Comparison of ENCODE assay signal across 23 cellular contexts in genomic region chr16:12499032-12499735, GRCh38.
DNase-seq lines count a peak whose midpoint lies in the region; ATAC-seq, FAIRE-seq and TF ChIP-seq lines count a peak whose summit lies in the region.
"Had no signal": no experiment of that assay in that cellular context is flagged by ENCODE, and none has a peak within 500 bp of the region (broad histone marks: within the 10 kb centered on the region; RNA-seq: fewer than 3 reads in every experiment).

No MANE protein-coding gene starts in this region.

- no peak for FAIRE-seq in GM12878 (lab: Jason Lieb, UNC)
- FAIRE-seq: G401.6, GM19239 had no signal

- peaks cover 0 to 2% of the 10 kb centered on the region in 2 donors for H3K27me3 Mint-ChIP-seq in CD8-positive, alpha-beta memory T cell

- intact Hi-C loops in GM12878 (cut with micrococcal nuclease; ENCODE audit: unreplicated experiment) (no loop called here), thyroid gland (cut with DNase I) (no loop called here)

- no peak overlapping the region for H2AFZ ChIP-seq in GM12878 (ENCODE audit: control insufficient read depth, low read depth, low read length)

- peaks cover 0 to 3% of the 10 kb centered on the region in 2 experiments; a peak in 3 of 4 replicates for H3K36me3 ChIP-seq in GM12878 (ENCODE audit: control insufficient read depth in 2 of 2, insufficient read depth in 2 of 2, low read length in 1 of 2)
- no peaks in the 10 kb centered on the region for H3K36me3 ChIP-seq in neutrophil
- H3K36me3 ChIP-seq in thyroid gland: no peaks in the 10 kb centered on the region
- H3K36me3 ChIP-seq in CD8-positive, alpha-beta memory T cell (ENCODE audit: insufficient read depth, low read length): no peaks in the 10 kb centered on the region
- H3K36me3 ChIP-seq: SJSA1 had no signal

- H3K4me2 ChIP-seq in GM12878 (ENCODE audit: control insufficient read depth, insufficient read depth): no peak overlapping the region
- H3K4me2 ChIP-seq: BLaER1 treated with 17β-estradiol and CSF1 and Interleukin-3, amounts not matched to agents 10 nM and 100 nM had no signal

- H3K27ac ChIP-seq in GM12878 (ENCODE audit: control insufficient read depth, insufficient read depth) (no peak overlapping the region), neutrophil (peak overlapping the region; percentile 7), thyroid gland (peak overlapping the region in 2 of 3 donors; percentile 58 to 85)
- H3K27ac ChIP-seq in CD8-positive, alpha-beta memory T cell (ENCODE audit: low read depth, low read length): no peak overlapping the region
- H3K27ac ChIP-seq: 22Rv1; BLaER1 treated with 17β-estradiol and CSF1 and Interleukin-3, amounts not matched to agents 10 nM and 100 nM; SJSA1 had no signal

- in situ Hi-C loops in GM12878 (cut with MboI) (no loop called here), GM13976 (cut with MboI; ENCODE audit: low sequenced_read_pairs, unreplicated experiment) (no loop called here)

- H3K4me1 ChIP-seq in GM12878 (ENCODE audit: control insufficient read depth, insufficient read depth, low read length) (no peaks in the 10 kb centered on the region), neutrophil (ENCODE audit: control insufficient read depth in 1 of 2, insufficient read depth in 1 of 2, low read depth in 1 of 2, low read length in 1 of 2) (peaks cover 28 to 34% of the 10 kb centered on the region in 2 experiments), thyroid gland (peaks cover 18 to 28% of the 10 kb centered on the region in 2 donors)
- no peaks in the 10 kb centered on the region for H3K4me1 ChIP-seq in CD8-positive, alpha-beta memory T cell (ENCODE audit: insufficient read depth, low read length)
- H3K4me1 ChIP-seq: SJSA1 had no signal

- TF ChIP-seq CTCF in GM12878 (IDR thresholded peaks at IDR 0.05 in 2 of 3, conservative IDR thresholded peaks at IDR 0.05 in 1 of 3; ENCODE audit: control insufficient read depth in 2 of 3, extremely low read depth in 1 of 3, insufficient read depth in 1 of 3, low read depth in 3 of 3, low read length in 3 of 3) (no peak; a peak in 1 of 6 replicates), neutrophil (IDR thresholded peaks at IDR 0.05) (no peak), thyroid gland (IDR thresholded peaks at IDR 0.05) (no peak), GM13976 (IDR thresholded peaks at IDR 0.05; ENCODE audit: borderline replicate concordance, control extremely low read depth, extremely low read depth, insufficient read depth, missing control alignments) (no peak)

- peaks cover 0 to 6% (median 5%) of the 10 kb centered on the region in 3 donors for H3K36me3 Mint-ChIP-seq in CD8-positive, alpha-beta memory T cell

- peak; percentile 29; the same call in 1 of the 2 replicates for TF ChIP-seq RAD21 in GM12878 (IDR thresholded peaks at IDR 0.05; ENCODE audit: insufficient read depth, low read depth, low read length)

- CTCF ChIA-PET in GM12878 (lab: Yijun Ruan, JAX): no interaction called here
- CTCF ChIA-PET in CD8-positive, alpha-beta memory T cell (lab: Charles Lee): no interaction called here

- POLR2A ChIA-PET in GM12878 (lab: Charles Lee): no interaction called here
- POLR2A ChIA-PET in CD8-positive, alpha-beta memory T cell (lab: Charles Lee): no interaction called here

- peak overlapping the region in 1 of 7 donors; percentile 13 for H3K4me3 Mint-ChIP-seq in CD8-positive, alpha-beta memory T cell

- H3K27me3 ChIP-seq in GM12878 (replicated peaks in 1 of 2; ENCODE audit: control insufficient read depth in 2 of 2, insufficient read depth in 2 of 2, low read length in 1 of 2): no peaks in the 10 kb centered on the region
- no peaks in the 10 kb centered on the region for H3K27me3 ChIP-seq in neutrophil
- H3K27me3 ChIP-seq in thyroid gland: no peaks in the 10 kb centered on the region
- no peaks in the 10 kb centered on the region for H3K27me3 ChIP-seq in CD8-positive, alpha-beta memory T cell (ENCODE audit: insufficient read depth, low read length, poor library complexity, severe bottlenecking)
- H3K27me3 ChIP-seq: BLaER1 treated with 17β-estradiol and CSF1 and Interleukin-3, amounts not matched to agents 10 nM and 100 nM; SJSA1 had no signal

- H3K4me1 Mint-ChIP-seq in CD8-positive, alpha-beta memory T cell: peaks cover 0 to 3% (median 2%) of the 10 kb centered on the region in 3 donors

- H3K27ac Mint-ChIP-seq in CD8-positive, alpha-beta memory T cell: peak overlapping the region in 1 of 8 donors; percentile 36

- RAD21 ChIA-PET in GM12878 (lab: Charles Lee; ENCODE audit: unreplicated experiment): interaction anchor here (0.8 kb wide), 1 partner anchor 114 kb away, joined by 3 read pairs; no protein-coding TSS in a partner anchor

- DNase-seq in NCI-H1092 treated with DMSO at 0.1 percent for 48 hours (lab: John Stamatoyannopoulos, UW): peak; percentile 2
- no peak for DNase-seq in NCI-H1092 (lab: John Stamatoyannopoulos, UW)
- no peak for DNase-seq in GM12878 (ENCODE audit: low read depth, low spot score)
- no peak for DNase-seq in thyroid gland
- DNase-seq in GM13976 (ENCODE audit: low spot score): no peak
- no peak for DNase-seq in NCI-H2029 treated with DMSO at 0.1 percent for 48 hours (lab: John Stamatoyannopoulos, UW)
- no peak for DNase-seq in CD8-positive, alpha-beta memory T cell
- DNase-seq: GOT3, HCEC 1CT, KBM-7, NCI-H1105, NCI-H146, NCI-H2029, NCI-H2171 treated with DMSO at 0.1 percent for 48 hours, NCI-H524 treated with DMSO at 0.1 percent for 48 hours, NCI-H82 had no signal

- SMC1A ChIA-PET in GM12878 (lab: Charles Lee; ENCODE audit: uncharacterized antibody, unreplicated experiment): interaction anchor here (0.7 kb wide), 1 partner anchor 40 kb away, joined by 3 read pairs; no protein-coding TSS in a partner anchor

- 89% methylated on average over 9 of the region's 9 CpGs for WGBS in GM12878 (ENCODE audit: insufficient coverage, insufficient replicate concordance, low lambda C conversion rate, missing lambda C conversion rate)
- 89 to 94% methylated on average over 9 of the region's 9 CpGs for WGBS in thyroid gland, 2 donors

- BruUV-seq in GM12878 (replicated peaks; lab: Mats Ljungman, UMichigan): no TSS peak

- no peak for TF ChIP-seq EP300 in GM12878 (IDR thresholded peaks at IDR 0.05; ENCODE audit: borderline replicate concordance in 1 of 2, control insufficient read depth in 1 of 2, low read depth in 2 of 2, low read length in 2 of 2)

- ATAC-seq in GM12878: no peak
- ATAC-seq: Right ventricle myocardium inferior had no signal

- no peak for TF ChIP-seq POLR2A in GM12878 (IDR thresholded peaks at IDR 0.05; ENCODE audit: low read depth, low read length)
- TF ChIP-seq POLR2A in thyroid gland (IDR thresholded peaks at IDR 0.05): no peak

- no peaks in the 10 kb centered on the region for H3K9me3 Mint-ChIP-seq in CD8-positive, alpha-beta memory T cell

- H4K20me1 ChIP-seq in GM12878 (ENCODE audit: control insufficient read depth, insufficient read depth): no peaks in the 10 kb centered on the region

- no peak overlapping the region for H3K4me3 ChIP-seq in GM12878
- no peak overlapping the region for H3K4me3 ChIP-seq in neutrophil (ENCODE audit: low read depth in 1 of 2, low read length in 1 of 2)
- no peak overlapping the region for H3K4me3 ChIP-seq in thyroid gland (replicated peaks in 1 of 3)
- H3K4me3 ChIP-seq in CD8-positive, alpha-beta memory T cell (ENCODE audit: low read length): no peak overlapping the region
- H3K4me3 ChIP-seq: BLaER1 treated with 17β-estradiol and CSF1 and Interleukin-3, amounts not matched to agents 10 nM and 100 nM; SJSA1 had no signal

- no peak overlapping the region for H3K9ac ChIP-seq in GM12878 (ENCODE audit: control insufficient read depth, insufficient read depth, low read length)
- H3K9ac ChIP-seq: BLaER1 treated with 17β-estradiol and CSF1 and Interleukin-3, amounts not matched to agents 10 nM and 100 nM had no signal

- H3K79me2 ChIP-seq in GM12878 (ENCODE audit: control insufficient read depth, insufficient read depth, low read length): no peaks in the 10 kb centered on the region

- H3K9me3 ChIP-seq in GM12878 (replicated peaks; ENCODE audit: control insufficient read depth, insufficient read depth, low read length) (no peaks in the 10 kb centered on the region), neutrophil (no peaks in the 10 kb centered on the region), thyroid gland (no peaks in the 10 kb centered on the region)
- H3K9me3 ChIP-seq in CD8-positive, alpha-beta memory T cell (ENCODE audit: low read length): no peaks in the 10 kb centered on the region
- H3K9me3 ChIP-seq: BLaER1 treated with 17β-estradiol and CSF1 and Interleukin-3, amounts not matched to agents 10 nM and 100 nM; SJSA1 had no signal

TF ChIP-seq in GM12878, 131 proteins besides CTCF, POLR2A, EP300 and RAD21 (continues in another document):
- no peak for TF ChIP-seq ZZZ3 (IDR thresholded peaks at IDR 0.05; ENCODE audit: control insufficient read depth, insufficient read length, low read depth)
- no peak for TF ChIP-seq NR2C1 (IDR thresholded peaks at IDR 0.05)
- TF ChIP-seq IKZF1 (conservative IDR thresholded peaks at IDR 0.05): no peak
- no peak for TF ChIP-seq ZNF274 (IDR thresholded peaks at IDR 0.05; ENCODE audit: insufficient read depth, insufficient read length)
- TF ChIP-seq, protein P1, sequence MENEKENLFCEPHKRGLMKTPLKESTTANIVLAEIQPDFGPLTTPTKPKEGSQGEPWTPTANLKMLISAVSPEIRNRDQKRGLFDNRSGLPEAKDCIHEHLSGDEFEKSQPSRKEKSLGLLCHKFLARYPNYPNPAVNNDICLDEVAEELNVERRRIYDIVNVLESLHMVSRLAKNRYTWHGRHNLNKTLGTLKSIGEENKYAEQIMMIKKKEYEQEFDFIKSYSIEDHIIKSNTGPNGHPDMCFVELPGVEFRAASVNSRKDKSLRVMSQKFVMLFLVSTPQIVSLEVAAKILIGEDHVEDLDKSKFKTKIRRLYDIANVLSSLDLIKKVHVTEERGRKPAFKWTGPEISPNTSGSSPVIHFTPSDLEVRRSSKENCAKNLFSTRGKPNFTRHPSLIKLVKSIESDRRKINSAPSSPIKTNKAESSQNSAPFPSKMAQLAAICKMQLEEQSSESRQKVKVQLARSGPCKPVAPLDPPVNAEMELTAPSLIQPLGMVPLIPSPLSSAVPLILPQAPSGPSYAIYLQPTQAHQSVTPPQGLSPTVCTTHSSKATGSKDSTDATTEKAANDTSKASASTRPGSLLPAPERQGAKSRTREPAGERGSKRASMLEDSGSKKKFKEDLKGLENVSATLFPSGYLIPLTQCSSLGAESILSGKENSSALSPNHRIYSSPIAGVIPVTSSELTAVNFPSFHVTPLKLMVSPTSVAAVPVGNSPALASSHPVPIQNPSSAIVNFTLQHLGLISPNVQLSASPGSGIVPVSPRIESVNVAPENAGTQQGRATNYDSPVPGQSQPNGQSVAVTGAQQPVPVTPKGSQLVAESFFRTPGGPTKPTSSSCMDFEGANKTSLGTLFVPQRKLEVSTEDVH (IDR thresholded peaks at IDR 0.05; ENCODE audit: low read depth, partially characterized antibody): no peak
- no peak for TF ChIP-seq MYB (IDR thresholded peaks at IDR 0.05; ENCODE audit: borderline replicate concordance, low read depth, low read length)
- TF ChIP-seq ESRRA (IDR thresholded peaks at IDR 0.05; ENCODE audit: low read length): no peak
- TF ChIP-seq KLF5 (IDR thresholded peaks at IDR 0.05; ENCODE audit: partially characterized antibody): no peak
- TF ChIP-seq RFX5 (IDR thresholded peaks at IDR 0.05; ENCODE audit: low read depth, low read length): no peak
- no peak for TF ChIP-seq FOXK2 (IDR thresholded peaks at IDR 0.05)
- no peak for TF ChIP-seq FOXM1 (IDR thresholded peaks at IDR 0.05; ENCODE audit: low read depth, low read length)

Comparison
In these comparisons a context has a peak if more than half of its experiments do, and no peak if none do; other contexts are left out.
1. H3K27ac ChIP-seq: peak in neutrophil (single experiment) and thyroid gland (2 of 3); none in GM12878 (single experiment) and CD8-positive, alpha-beta memory T cell (single experiment).